In the genomic region with DNA sequence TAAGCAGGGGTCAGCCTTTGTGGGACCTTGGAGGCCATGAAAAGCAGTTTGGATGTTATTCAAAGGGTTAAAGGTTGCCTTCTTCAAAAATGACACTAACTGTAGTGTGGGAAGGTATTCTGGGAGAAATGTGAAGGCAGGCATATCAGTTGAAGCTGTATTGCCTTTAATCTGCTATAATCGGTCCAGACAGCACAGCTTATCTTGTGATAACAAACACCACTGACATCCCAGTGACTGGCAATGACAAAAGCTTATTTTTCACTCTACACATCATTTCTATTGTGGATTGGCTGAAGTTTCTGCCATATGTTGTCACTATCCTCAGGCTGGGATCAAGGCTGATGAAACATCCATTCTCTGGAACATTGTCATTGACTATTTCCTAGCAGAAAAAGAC, we compare ENCODE assay signal across 25 cellular contexts.
"Had no signal": no experiment of that assay in that cellular context is flagged by ENCODE, and none has a peak within 500 bp of the region (broad histone marks: within the 10 kb centered on the region; RNA-seq: fewer than 3 reads in every experiment).

No MANE protein-coding gene starts in this region.

- H3K27ac ChIP-seq: coronary artery, epithelial cell of prostate, esophagus squamous epithelium, gastrocnemius medialis, heart right ventricle, left lung, lower lobe of right lung had no signal

- H3K36me3 ChIP-seq: esophagus squamous epithelium, gastrocnemius medialis, heart right ventricle, left lung, lower lobe of right lung had no signal

- H3K4me1 ChIP-seq: esophagus squamous epithelium, gastrocnemius medialis, heart right ventricle, left lung, lower lobe of right lung had no signal

- H3K27me3 Mint-ChIP-seq: dendritic cell treated with granulocyte-macrophage colony-stimulating factor and Interleukin-4, amounts not matched to agents 40 ng/mL and 50 ng/mL, for 4 days; effector memory CD8-positive, alpha-beta T cell had no signal

- ATAC-seq: effector memory CD8-positive, alpha-beta T cell; esophagus mucosa; gastrocnemius medialis; heart right ventricle; left cardiac atrium; left lung; left ventricle myocardium superior; lower lobe of right lung had no signal

- H3K9me3 ChIP-seq: esophagus squamous epithelium, gastrocnemius medialis, lower lobe of right lung had no signal

- DNase-seq: effector CD8-positive, alpha-beta T cell; effector memory CD8-positive, alpha-beta T cell; endodermal cell; esophagus squamous epithelium; foreskin fibroblast; foreskin melanocyte; gastrocnemius medialis; glutamatergic neuron; head of caudate nucleus; heart right ventricle; hippocampal formation; left cardiac atrium; left lung; left ventricle myocardium superior; lower lobe of right lung; mesenchymal stem cell; midbrain had no signal

- FAIRE-seq: colon, endometrium, islet of Langerhans, keratinocyte had no signal

- H3K27ac Mint-ChIP-seq: dendritic cell treated with granulocyte-macrophage colony-stimulating factor and Interleukin-4, amounts not matched to agents 40 ng/mL and 50 ng/mL, for 4 days; effector memory CD8-positive, alpha-beta T cell; endodermal cell had no signal

- H3K27me3 ChIP-seq: esophagus squamous epithelium, gastrocnemius medialis, heart right ventricle, left lung had no signal

- H3K4me3 ChIP-seq: coronary artery, esophagus squamous epithelium, gastrocnemius medialis, heart right ventricle, left lung, lower lobe of right lung had no signal

- H3K4me3 Mint-ChIP-seq: dendritic cell treated with granulocyte-macrophage colony-stimulating factor and Interleukin-4, amounts not matched to agents 40 ng/mL and 50 ng/mL, for 4 days; effector memory CD8-positive, alpha-beta T cell; endodermal cell had no signal
